ENCODE assay signal across 7 cellular contexts in genomic region chr20:34705383-34706021, GRCh38. TPM values are rescaled to one million over a fixed set of nuclear protein-coding genes. Genes with fewer than 3 reads are reported as not detected.
DNase-seq lines count a peak whose midpoint lies in the region; ATAC-seq, FAIRE-seq and TF ChIP-seq lines count a peak whose summit lies in the region.

No MANE protein-coding gene starts in this region.

- TF ChIP-seq POLR2A in K562 (conservative IDR thresholded peaks at IDR 0.05), result no peak

- no peak overlapping the region for H3K27ac ChIP-seq in K562 (ENCODE audit: extremely low read depth, low read depth, low read length)
- H3K27ac ChIP-seq in subcutaneous abdominal adipose tissue (ENCODE audit: low read depth, low read length), result peak overlapping the region; percentile 96

- CTCF ChIA-PET in K562 (lab: Yijun Ruan, JAX; ENCODE audit: low intra/inter-chr PET ratio), result interaction anchor here (0.9 kb wide), 1 partner anchor 167 kb away, joined by 4 read pairs; no protein-coding TSS in a partner anchor

- BruUV-seq in K562 (replicated peaks; lab: Mats Ljungman, UMichigan), result no TSS peak

- H3K4me3 ChIP-seq in K562 (no peak overlapping the region), subcutaneous abdominal adipose tissue (ENCODE audit: low read depth in 1 of 5, low read length in 5 of 5) (peak overlapping the region; percentile 70 to 87 (median 82))

- H3K9ac ChIP-seq in K562 (ENCODE audit: insufficient read depth in 1 of 2, low read depth in 2 of 2, low read length in 2 of 2), result peak overlapping the region in 1 of 2 experiments; percentile 87; a peak in 1 of 4 replicates
- peak overlapping the region; percentile 12 to 87 (median 79) for H3K9ac ChIP-seq in subcutaneous abdominal adipose tissue (ENCODE audit: low read length in 5 of 5)

- TF ChIP-seq CTCF in K562 (IDR thresholded peaks at IDR 0.05 in 2 of 3, conservative IDR thresholded peaks at IDR 0.05 in 1 of 3; ENCODE audit: insufficient read depth in 2 of 3, low read depth in 1 of 3, low read length in 3 of 3), result peak; percentile 46 to 63 (median 53); a peak in 4 of 6 replicates

- intact Hi-C loops in K562 (cut with micrococcal nuclease), result loop anchor here (5.0 kb wide), 1 partner anchor 513 kb away; no protein-coding TSS in a partner anchor

- H3K79me2 ChIP-seq in K562 (ENCODE audit: control insufficient read depth, insufficient read depth, low read length), result no peaks in the 10 kb centered on the region

- H3K4me1 ChIP-seq in K562 (replicated peaks in 1 of 2; ENCODE audit: control insufficient read depth in 2 of 2, insufficient read depth in 2 of 2, low read length in 2 of 2) (peaks cover 16 to 38% of the 10 kb centered on the region in 2 experiments), subcutaneous abdominal adipose tissue (ENCODE audit: control insufficient read depth in 5 of 5, insufficient read depth in 5 of 5, low read length in 5 of 5) (peaks cover 7 to 47% (median 40%) of the 10 kb centered on the region in 5 donors)

- H3K27me3 ChIP-seq in K562 (ENCODE audit: control insufficient read depth in 2 of 2, insufficient read depth in 2 of 2, low read length in 2 of 2) (no peaks in the 10 kb centered on the region), subcutaneous abdominal adipose tissue (ENCODE audit: control insufficient read depth in 5 of 5, insufficient read depth in 4 of 5, low read length in 5 of 5) (no peaks in the 10 kb centered on the region)

- 33% methylated on average over 4 of the region's 4 CpGs for WGBS in K562 (ENCODE audit: insufficient coverage, low coverage, missing lambda C conversion rate)

- peak; percentile 4; the same call in 1 of the 3 replicates for ATAC-seq in K562

- H3K9me1 ChIP-seq in K562 (ENCODE audit: control insufficient read depth, insufficient read depth, low read length), result no peaks in the 10 kb centered on the region

- H3K4me2 ChIP-seq in K562 (ENCODE audit: insufficient read depth, low read length), result peak overlapping the region; percentile 90

- in situ Hi-C loops in K562 (cut with MboI), result loop anchor here (10.0 kb wide), 2 partner anchors 171 to 391 kb away; no protein-coding TSS in a partner anchor

- POLR2A ChIA-PET in K562 (lab: Yijun Ruan, JAX), result interaction anchor here (2.0 kb wide), 1 partner anchor 166 kb away, joined by 7 read pairs; no protein-coding TSS in a partner anchor

- peak; percentile 48 to 63 for TF ChIP-seq RAD21 in K562 (CRISPR knock-in tag; conservative IDR thresholded peaks at IDR 0.05 in 1 of 2, IDR thresholded peaks at IDR 0.05 in 1 of 2)

- H2AFZ ChIP-seq in K562 (ENCODE audit: low read depth, low read length), result peak overlapping the region; percentile 87

- H3K9me3 ChIP-seq in K562 (replicated peaks; ENCODE audit: control insufficient read depth, insufficient read depth, low read depth, low read length) (no peaks in the 10 kb centered on the region), subcutaneous abdominal adipose tissue (ENCODE audit: control insufficient read depth in 5 of 5, low read length in 5 of 5) (no peaks in the 10 kb centered on the region)

- DNase-seq in EH (ENCODE audit: low read depth) (peak; percentile 65), LHCN-M2 (ENCODE audit: low read depth) (peak; percentile 66), K562 (ENCODE audit: extremely low read depth in 1 of 4, low spot score in 3 of 4) (peak; percentile 29 to 66 (median 52)), islet precursor cell (peak; percentile 58), putamen (ENCODE audit: low spot score) (no peak), retina (no peak)

- no peaks in the 10 kb centered on the region for H4K20me1 ChIP-seq in K562 (replicated peaks; ENCODE audit: control insufficient read depth, insufficient read depth, low read length)

- FAIRE-seq in K562 (lab: Jason Lieb, UNC), result peak; percentile 58

- H3K36me3 ChIP-seq in K562 (ENCODE audit: control insufficient read depth, insufficient read depth, low read length), result no peaks in the 10 kb centered on the region
- no peaks in the 10 kb centered on the region for H3K36me3 ChIP-seq in subcutaneous abdominal adipose tissue (ENCODE audit: control insufficient read depth in 5 of 5, insufficient read depth in 5 of 5, low read length in 5 of 5)

- TF ChIP-seq EP300 in K562 (IDR thresholded peaks at IDR 0.05; ENCODE audit: low read length), result no peak

TF ChIP-seq in K562, 482 proteins besides CTCF, POLR2A, EP300 and RAD21 (continues in another document):
- TF ChIP-seq ZNF696 (CRISPR knock-in tag; conservative IDR thresholded peaks at IDR 0.05) (no peak), ILK (tag; IDR thresholded peaks at IDR 0.05; ENCODE audit: borderline replicate concordance, low read depth) (no peak), MTA3 (IDR thresholded peaks at IDR 0.05; ENCODE audit: borderline replicate concordance) (no peak), ZNF408 (CRISPR knock-in tag; IDR thresholded peaks at IDR 0.05; ENCODE audit: low read depth) (no peak), ZNF347 (CRISPR knock-in tag; IDR thresholded peaks at IDR 0.05; ENCODE audit: low read depth) (no peak), NR3C1 (CRISPR knock-in tag; IDR thresholded peaks at IDR 0.05) (no peak), GABPA (tag; conservative IDR thresholded peaks at IDR 0.05; ENCODE audit: low read depth) (no peak), ZBTB26 (CRISPR knock-in tag; IDR thresholded peaks at IDR 0.05) (no peak)

RNA-seq across cellular contexts. Expression of gene TP53INP2, which starts 1.4 kb away (rescaled TPM):
- 2.2 and 3.9 TPM in 2 replicates for total RNA-seq in LHCN-M2 (2014; rRNA removed)
- polyA plus RNA-seq in LHCN-M2 (2012), result 23.2 TPM
- 3.4 and 4.9 TPM in 2 replicates for total RNA-seq in K562 (2011; cell fraction: chromatin; rRNA removed; ENCODE audit: low replicate concordance)
- total RNA-seq in K562 (2011; cell fraction: nucleolus; rRNA removed), result 2.6 and 3.3 TPM in 2 replicates
- 5.6 and 10.4 TPM in 2 replicates for total RNA-seq in K562 (2011; cell fraction: nucleoplasm; rRNA removed)
- 0.94 and 1.3 TPM in 2 replicates for total RNA-seq in K562 (2014; rRNA removed)
- 0.62 and 0.93 TPM in 2 replicates for total RNA-seq in K562 (2014; rRNA removed; fragmentation: Illumina TruSeq; extraction: Trizol)
- 0.43 and 0.64 TPM in 2 replicates for total RNA-seq in K562 (2015; rRNA removed; fragmentation: Illumina TruSeq; extraction: Trizol)
- 3.6 and 4.2 TPM in 2 replicates for total RNA-seq in K562 (2021)
- polyA plus RNA-seq in K562 (2011; rRNA removed), result 1.5 and 2.2 TPM in 2 replicates
- polyA plus RNA-seq in K562 (2011; cell fraction: cytosol; rRNA removed), result 1.7 and 2.3 TPM in 2 replicates
- polyA plus RNA-seq in K562 (2011; cell fraction: nucleus; rRNA removed), result 4.1 and 6.3 TPM in 2 replicates
- 5.1 and 5.8 TPM in 2 replicates for polyA plus RNA-seq in K562 (2012)
- polyA plus RNA-seq in K562 (2014; fragmentation: Illumina TruSeq; extraction: Trizol), result 5.0 and 5.5 TPM in 2 replicates
- 1 to 10 TPM; 1.0 to 1.1 TPM for polyA plus RNA-seq in K562 (2014; fragmentation: Nextera tagmentation; extraction: Ambion mirVana)
- polyA plus RNA-seq in K562 (2014; rRNA removed), result 1.4 and 2.1 TPM in 2 replicates
- polyA minus RNA-seq in K562 (2011; rRNA and poly(A)+ RNA removed), result 1.4 TPM in 2 replicates
- polyA minus RNA-seq in K562 (2011; cell fraction: cytosol; rRNA and poly(A)+ RNA removed), result 1.8 and 1.9 TPM in 2 replicates
- 1.1 and 1.5 TPM in 2 replicates for polyA minus RNA-seq in K562 (2011; cell fraction: nucleus; rRNA and poly(A)+ RNA removed)

RNA-seq across cellular contexts. Expression of gene PIGU, which starts 28.6 kb away (rescaled TPM):
- total RNA-seq in LHCN-M2 (2014; rRNA removed) (23.0 and 23.8 TPM in 2 replicates), K562 (2014; rRNA removed) (14.9 and 19.9 TPM in 2 replicates), K562 (2014; rRNA removed; fragmentation: Illumina TruSeq; extraction: Trizol) (28.1 and 32.0 TPM in 2 replicates), K562 (2015; rRNA removed; fragmentation: Illumina TruSeq; extraction: Trizol) (32.1 and 32.4 TPM in 2 replicates), K562 (2021) (25.0 and 26.0 TPM in 2 replicates)
- 22.9 TPM for polyA plus RNA-seq in LHCN-M2 (2012)
- total RNA-seq in K562 (2011; cell fraction: chromatin; rRNA removed; ENCODE audit: low replicate concordance), result 104 and 126 TPM in 2 replicates
- 77.5 and 77.6 TPM in 2 replicates for total RNA-seq in K562 (2011; cell fraction: nucleolus; rRNA removed)
- 79.1 and 90.9 TPM in 2 replicates for total RNA-seq in K562 (2011; cell fraction: nucleoplasm; rRNA removed)
- polyA plus RNA-seq in K562 (2011; rRNA removed) (92.0 and 100 TPM in 2 replicates), K562 (2014; fragmentation: Illumina TruSeq; extraction: Trizol) (50.5 and 63.3 TPM in 2 replicates), K562 (2014; fragmentation: Nextera tagmentation; extraction: Ambion mirVana) (10 to 100 TPM in 1 of 2 experiments, 1 to 10 TPM in 1; 6.5 to 14.2 TPM), K562 (2014; rRNA removed) (28.9 and 37.2 TPM in 2 replicates)
- polyA plus RNA-seq in K562 (2011; cell fraction: cytosol; rRNA removed), result 78.9 and 136 TPM in 2 replicates
- polyA plus RNA-seq in K562 (2011; cell fraction: nucleus; rRNA removed), result 39.0 and 68.4 TPM in 2 replicates
- 29.3 and 31.6 TPM in 2 replicates for polyA plus RNA-seq in K562 (2012)
- 77.8 and 84.0 TPM in 2 replicates for polyA minus RNA-seq in K562 (2011; rRNA and poly(A)+ RNA removed)
- polyA minus RNA-seq in K562 (2011; cell fraction: cytosol; rRNA and poly(A)+ RNA removed), result 28.4 and 29.1 TPM in 2 replicates
- polyA minus RNA-seq in K562 (2011; cell fraction: nucleus; rRNA and poly(A)+ RNA removed), result 10.9 and 24.0 TPM in 2 replicates

Comparison
In these comparisons a context has a peak if more than half of its experiments do, and no peak if none do; other contexts are left out.
1. DNase-seq: peak in EH (single experiment), LHCN-M2 (single experiment), K562 (4 of 4) and islet precursor cell (single experiment); none in putamen (single experiment) and retina (single experiment).